1 cellular context compared by ENCODE assay signal in genomic region chr13:32499538-32500210, GRCh38.
TF ChIP-seq lines count a peak whose summit lies in the region.

No MANE protein-coding gene starts in this region.

TF ChIP-seq in HepG2, 621 proteins besides CTCF, POLR2A, EP300 and RAD21 (continued from another document and continues in another):
- TF ChIP-seq ZNF275 (CRISPR knock-in tag; IDR thresholded peaks at IDR 0.05; ENCODE audit: borderline replicate concordance) (no peak), AGO2 (optimal IDR thresholded peaks at IDR 0.05; ENCODE audit: low read depth, low read length) (no peak), ZNF496 (CRISPR knock-in tag; IDR thresholded peaks at IDR 0.05; ENCODE audit: insufficient replicate concordance) (no peak), ZNF737 (CRISPR knock-in tag; IDR thresholded peaks at IDR 0.05; ENCODE audit: borderline replicate concordance) (no peak), FOXP1 (IDR thresholded peaks at IDR 0.05) (no peak), FOXP1 (CRISPR knock-in tag; IDR thresholded peaks at IDR 0.05) (peak; percentile 41; the same call in 1 of the 2 replicates), ZNF335 (CRISPR knock-in tag; IDR thresholded peaks at IDR 0.05) (no peak), TEAD2 (CRISPR knock-in tag; IDR thresholded peaks at IDR 0.05) (no peak), ZEB1 (IDR thresholded peaks at IDR 0.05; ENCODE audit: insufficient replicate concordance, low read depth) (no peak), CBX1 (IDR thresholded peaks at IDR 0.05; ENCODE audit: low read depth) (no peak), MAFK (conservative IDR thresholded peaks at IDR 0.05 in 1 of 2, IDR thresholded peaks at IDR 0.05 in 1 of 2; ENCODE audit: low read length in 2 of 2) (peak; percentile 90 to 91), AHR (CRISPR knock-in tag; IDR thresholded peaks at IDR 0.05) (no peak), CREB3 (CRISPR knock-in tag; IDR thresholded peaks at IDR 0.05) (no peak), KDM4B (CRISPR knock-in tag; IDR thresholded peaks at IDR 0.05) (no peak), ZNF33B (CRISPR knock-in tag; IDR thresholded peaks at IDR 0.05) (no peak), ZNF441 (CRISPR knock-in tag; IDR thresholded peaks at IDR 0.05; ENCODE audit: borderline replicate concordance) (no peak), NCOA5 (CRISPR knock-in tag; IDR thresholded peaks at IDR 0.05) (no peak), ZBTB4 (CRISPR knock-in tag; IDR thresholded peaks at IDR 0.05; ENCODE audit: borderline replicate concordance) (no peak), ZNF569 (CRISPR knock-in tag; IDR thresholded peaks at IDR 0.05; ENCODE audit: borderline replicate concordance) (no peak), CERS6 (CRISPR knock-in tag; IDR thresholded peaks at IDR 0.05) (no peak), ATM (IDR thresholded peaks at IDR 0.05; ENCODE audit: borderline replicate concordance) (no peak), PAX8 (CRISPR knock-in tag; IDR thresholded peaks at IDR 0.05; ENCODE audit: borderline replicate concordance) (no peak), ZNF777 (CRISPR knock-in tag; IDR thresholded peaks at IDR 0.05) (no peak), CREM (IDR thresholded peaks at IDR 0.05) (0 out of 2 replicates have a peak, but pooled peaks have one; percentile 12), CREM (CRISPR knock-in tag; IDR thresholded peaks at IDR 0.05) (no peak), NFIB (CRISPR knock-in tag; IDR thresholded peaks at IDR 0.05; ENCODE audit: borderline replicate concordance) (no peak), ZNF567 (CRISPR knock-in tag; IDR thresholded peaks at IDR 0.05; ENCODE audit: borderline replicate concordance) (no peak), XBP1 (CRISPR knock-in tag; IDR thresholded peaks at IDR 0.05) (no peak), BORCS8-MEF2B (CRISPR knock-in tag; IDR thresholded peaks at IDR 0.05) (no peak), AKAP8 (CRISPR knock-in tag; IDR thresholded peaks at IDR 0.05) (no peak), ZBTB38 (CRISPR knock-in tag; IDR thresholded peaks at IDR 0.05) (no peak), YY1 (IDR thresholded peaks at IDR 0.05; ENCODE audit: insufficient read depth, insufficient replicate concordance, low read depth, low read length) (no peak), ZNF207 (IDR thresholded peaks at IDR 0.05; ENCODE audit: borderline replicate concordance) (no peak), ZNF770 (CRISPR knock-in tag; IDR thresholded peaks at IDR 0.05) (no peak), MXD1 (CRISPR knock-in tag; IDR thresholded peaks at IDR 0.05) (no peak), ZNF878 (CRISPR knock-in tag; IDR thresholded peaks at IDR 0.05) (no peak), ADNP (CRISPR knock-in tag; IDR thresholded peaks at IDR 0.05) (no peak), ZNF101 (CRISPR knock-in tag; IDR thresholded peaks at IDR 0.05; ENCODE audit: borderline replicate concordance, low read depth) (no peak), ZNF225 (CRISPR knock-in tag; IDR thresholded peaks at IDR 0.05) (no peak), ZNF510 (CRISPR knock-in tag; IDR thresholded peaks at IDR 0.05; ENCODE audit: low read depth) (no peak), ZNF296 (CRISPR knock-in tag; conservative IDR thresholded peaks at IDR 0.05) (no peak), ARHGAP35 (CRISPR knock-in tag; IDR thresholded peaks at IDR 0.05; ENCODE audit: borderline replicate concordance) (no peak)
- TF ChIP-seq, protein P1, sequence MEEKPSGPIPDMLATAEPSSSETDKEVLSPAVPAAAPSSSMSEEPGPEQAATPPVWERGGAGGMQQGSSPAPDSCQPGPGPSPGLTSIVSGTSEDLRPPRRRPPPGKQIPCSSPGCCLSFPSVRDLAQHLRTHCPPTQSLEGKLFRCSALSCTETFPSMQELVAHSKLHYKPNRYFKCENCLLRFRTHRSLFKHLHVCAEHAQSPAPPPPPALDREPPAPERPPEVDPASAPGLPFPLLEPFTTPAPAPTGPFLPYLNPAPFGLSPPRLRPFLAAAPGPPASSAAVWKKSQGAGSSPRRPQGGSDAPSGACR (CRISPR knock-in tag; IDR thresholded peaks at IDR 0.05) = no peak
- TF ChIP-seq, protein P2, sequence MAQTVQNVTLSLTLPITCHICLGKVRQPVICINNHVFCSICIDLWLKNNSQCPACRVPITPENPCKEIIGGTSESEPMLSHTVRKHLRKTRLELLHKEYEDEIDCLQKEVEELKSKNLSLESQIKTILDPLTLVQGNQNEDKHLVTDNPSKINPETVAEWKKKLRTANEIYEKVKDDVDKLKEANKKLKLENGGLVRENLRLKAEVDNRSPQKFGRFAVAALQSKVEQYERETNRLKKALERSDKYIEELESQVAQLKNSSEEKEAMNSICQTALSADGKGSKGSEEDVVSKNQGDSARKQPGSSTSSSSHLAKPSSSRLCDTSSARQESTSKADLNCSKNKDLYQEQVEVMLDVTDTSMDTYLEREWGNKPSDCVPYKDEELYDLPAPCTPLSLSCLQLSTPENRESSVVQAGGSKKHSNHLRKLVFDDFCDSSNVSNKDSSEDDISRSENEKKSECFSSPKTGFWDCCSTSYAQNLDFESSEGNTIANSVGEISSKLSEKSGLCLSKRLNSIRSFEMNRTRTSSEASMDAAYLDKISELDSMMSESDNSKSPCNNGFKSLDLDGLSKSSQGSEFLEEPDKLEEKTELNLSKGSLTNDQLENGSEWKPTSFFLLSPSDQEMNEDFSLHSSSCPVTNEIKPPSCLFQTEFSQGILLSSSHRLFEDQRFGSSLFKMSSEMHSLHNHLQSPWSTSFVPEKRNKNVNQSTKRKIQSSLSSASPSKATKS (CRISPR knock-in tag; IDR thresholded peaks at IDR 0.05) = no peak
- TF ChIP-seq, protein P3, sequence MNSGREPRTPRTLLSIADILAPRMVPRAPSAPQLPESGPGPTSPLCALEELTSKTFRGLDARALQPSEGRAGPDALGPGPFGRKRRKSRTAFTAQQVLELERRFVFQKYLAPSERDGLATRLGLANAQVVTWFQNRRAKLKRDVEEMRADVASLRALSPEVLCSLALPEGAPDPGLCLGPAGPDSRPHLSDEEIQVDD (CRISPR knock-in tag; IDR thresholded peaks at IDR 0.05; ENCODE audit: borderline replicate concordance) = no peak
- TF ChIP-seq, protein P4, sequence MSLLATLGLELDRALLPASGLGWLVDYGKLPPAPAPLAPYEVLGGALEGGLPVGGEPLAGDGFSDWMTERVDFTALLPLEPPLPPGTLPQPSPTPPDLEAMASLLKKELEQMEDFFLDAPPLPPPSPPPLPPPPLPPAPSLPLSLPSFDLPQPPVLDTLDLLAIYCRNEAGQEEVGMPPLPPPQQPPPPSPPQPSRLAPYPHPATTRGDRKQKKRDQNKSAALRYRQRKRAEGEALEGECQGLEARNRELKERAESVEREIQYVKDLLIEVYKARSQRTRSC (CRISPR knock-in tag; IDR thresholded peaks at IDR 0.05; ENCODE audit: low read depth) = no peak
- TF ChIP-seq, protein P5, sequence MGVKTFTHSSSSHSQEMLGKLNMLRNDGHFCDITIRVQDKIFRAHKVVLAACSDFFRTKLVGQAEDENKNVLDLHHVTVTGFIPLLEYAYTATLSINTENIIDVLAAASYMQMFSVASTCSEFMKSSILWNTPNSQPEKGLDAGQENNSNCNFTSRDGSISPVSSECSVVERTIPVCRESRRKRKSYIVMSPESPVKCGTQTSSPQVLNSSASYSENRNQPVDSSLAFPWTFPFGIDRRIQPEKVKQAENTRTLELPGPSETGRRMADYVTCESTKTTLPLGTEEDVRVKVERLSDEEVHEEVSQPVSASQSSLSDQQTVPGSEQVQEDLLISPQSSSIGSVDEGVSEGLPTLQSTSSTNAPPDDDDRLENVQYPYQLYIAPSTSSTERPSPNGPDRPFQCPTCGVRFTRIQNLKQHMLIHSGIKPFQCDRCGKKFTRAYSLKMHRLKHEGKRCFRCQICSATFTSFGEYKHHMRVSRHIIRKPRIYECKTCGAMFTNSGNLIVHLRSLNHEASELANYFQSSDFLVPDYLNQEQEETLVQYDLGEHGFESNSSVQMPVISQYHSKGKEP (CRISPR knock-in tag; IDR thresholded peaks at IDR 0.05) = no peak
- TF ChIP-seq, protein P6, sequence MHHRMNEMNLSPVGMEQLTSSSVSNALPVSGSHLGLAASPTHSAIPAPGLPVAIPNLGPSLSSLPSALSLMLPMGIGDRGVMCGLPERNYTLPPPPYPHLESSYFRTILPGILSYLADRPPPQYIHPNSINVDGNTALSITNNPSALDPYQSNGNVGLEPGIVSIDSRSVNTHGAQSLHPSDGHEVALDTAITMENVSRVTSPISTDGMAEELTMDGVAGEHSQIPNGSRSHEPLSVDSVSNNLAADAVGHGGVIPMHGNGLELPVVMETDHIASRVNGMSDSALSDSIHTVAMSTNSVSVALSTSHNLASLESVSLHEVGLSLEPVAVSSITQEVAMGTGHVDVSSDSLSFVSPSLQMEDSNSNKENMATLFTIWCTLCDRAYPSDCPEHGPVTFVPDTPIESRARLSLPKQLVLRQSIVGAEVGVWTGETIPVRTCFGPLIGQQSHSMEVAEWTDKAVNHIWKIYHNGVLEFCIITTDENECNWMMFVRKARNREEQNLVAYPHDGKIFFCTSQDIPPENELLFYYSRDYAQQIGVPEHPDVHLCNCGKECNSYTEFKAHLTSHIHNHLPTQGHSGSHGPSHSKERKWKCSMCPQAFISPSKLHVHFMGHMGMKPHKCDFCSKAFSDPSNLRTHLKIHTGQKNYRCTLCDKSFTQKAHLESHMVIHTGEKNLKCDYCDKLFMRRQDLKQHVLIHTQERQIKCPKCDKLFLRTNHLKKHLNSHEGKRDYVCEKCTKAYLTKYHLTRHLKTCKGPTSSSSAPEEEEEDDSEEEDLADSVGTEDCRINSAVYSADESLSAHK (CRISPR knock-in tag; IDR thresholded peaks at IDR 0.05; ENCODE audit: borderline replicate concordance) = no peak
